ENCODE assay signal across 8 cellular contexts in genomic region chr12:108629824-108630476, GRCh38. TPM values are rescaled to one million over a fixed set of nuclear protein-coding genes. Genes with fewer than 3 reads are reported as not detected.
DNase-seq lines count a peak whose midpoint lies in the region.

No MANE protein-coding gene starts in this region.

- in situ Hi-C loops in G401 (cut with HindIII; ENCODE audit: low sequenced_read_pairs): no loop called here

- H3K27ac ChIP-seq in substantia nigra (ENCODE audit: low read depth, low read length, poor library complexity, severe bottlenecking): peak overlapping the region; percentile 53

- DNase-seq in GM04503 (ENCODE audit: low read depth) (peak; percentile 57), T follicular helper cell (ENCODE audit: low read depth) (peak; percentile 42), astrocyte of the hippocampus (ENCODE audit: low read depth, low spot score) (peak; percentile 84), lung microvascular endothelial cell (ENCODE audit: low read depth in 2 of 2) (peak; percentile 37 to 86), substantia nigra (lab: John Stamatoyannopoulos, UW) (peak in 1 of 49 donors; percentile 17), NCI-H146 (lab: John Stamatoyannopoulos, UW) (no peak), epidermal melanocyte (ENCODE audit: insufficient read length, low spot score) (no peak), G401 (ENCODE audit: low spot score) (no peak)

RNA-seq across cellular contexts. Expression of gene SELPLG, which starts 3.7 kb away (rescaled TPM):
- total RNA-seq in lung microvascular endothelial cell: 0.20 and 0.22 TPM in 2 replicates
- total RNA-seq in G401 (2014; rRNA removed; shearing (Covaris generic)): 0.74 and 1.1 TPM in 2 replicates

RNA-seq across cellular contexts. Expression of gene TMEM119, which starts 32.1 kb away (rescaled TPM):
- not detected in 2 replicates for total RNA-seq in lung microvascular endothelial cell
- 0.58 and 7.3 TPM in 2 replicates for total RNA-seq in G401 (2014; rRNA removed; shearing (Covaris generic))

Comparison
In these comparisons a context has a peak if more than half of its experiments do, and no peak if none do; other contexts are left out.
1. DNase-seq: peak in GM04503 (single experiment), T follicular helper cell (single experiment), astrocyte of the hippocampus (single experiment) and lung microvascular endothelial cell (2 of 2); none in NCI-H146 (single experiment), epidermal melanocyte (single experiment) and G401 (single experiment).